ENCODE assay signal across 8 cellular contexts in the genomic region with DNA sequence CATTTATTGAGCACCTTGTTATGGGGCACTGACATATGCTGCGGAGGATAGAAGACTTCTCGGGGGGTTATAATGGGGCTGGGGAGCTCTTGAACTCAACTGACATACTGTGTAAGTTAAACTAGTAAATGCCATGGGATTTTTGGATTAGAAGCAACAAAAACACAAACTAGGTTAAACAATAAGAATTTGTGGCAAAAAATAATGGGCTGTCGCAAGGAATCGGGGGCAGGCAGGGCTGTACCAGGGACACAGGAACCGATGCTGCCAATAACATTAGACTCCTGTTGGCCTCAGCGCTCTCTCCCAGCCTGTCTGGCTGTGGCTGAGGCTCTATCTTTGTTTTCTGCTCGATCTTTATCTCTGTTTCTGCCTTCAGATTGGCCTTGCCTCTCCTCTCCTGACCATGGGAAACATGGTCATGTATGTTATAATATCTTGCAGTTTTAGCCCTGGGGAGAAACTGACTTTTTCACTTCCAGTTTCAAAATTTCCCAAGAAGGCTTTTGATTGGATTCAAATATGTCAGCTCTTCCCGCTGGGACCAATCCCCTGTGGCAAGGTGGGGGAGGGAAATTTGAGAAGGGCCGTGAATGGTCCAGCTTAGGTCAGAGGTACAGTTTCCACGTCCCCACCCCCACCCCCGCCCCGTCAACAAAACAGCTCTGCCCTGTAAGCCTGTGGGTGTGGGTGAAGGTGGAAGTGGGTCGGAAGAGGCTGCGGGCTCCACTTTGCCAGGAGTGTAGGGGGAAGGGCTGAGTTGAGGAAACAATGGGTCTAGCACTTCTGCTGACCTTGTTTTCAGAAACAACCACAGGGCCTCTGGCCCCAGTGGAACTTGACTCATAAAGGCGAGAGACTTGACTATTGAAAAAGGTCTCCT.
DNase-seq lines count a peak whose midpoint lies in the region; ATAC-seq and TF ChIP-seq lines count a peak whose summit lies in the region.

No MANE protein-coding gene starts in this region.

- H3K27ac ChIP-seq in HUES48 (ENCODE audit: low read depth, low read length) (peak overlapping the region; percentile 96), right atrium auricular region (peak overlapping the region; percentile 80 to 94), rectal smooth muscle tissue (ENCODE audit: low read depth, low read length) (peak overlapping the region; percentile 90)

- H3K36me3 ChIP-seq in HUES48 (ENCODE audit: control insufficient read depth, insufficient read depth, low read length) (no peaks in the 10 kb centered on the region), right atrium auricular region (no peaks in the 10 kb centered on the region), rectal smooth muscle tissue (ENCODE audit: control insufficient read depth, insufficient read depth, low read length) (no peaks in the 10 kb centered on the region)

- TF ChIP-seq CTCF in right atrium auricular region (IDR thresholded peaks at IDR 0.05), result no peak

- peaks cover 6% of the 10 kb centered on the region; the same call in 1 of the 2 replicates for H3K27me3 ChIP-seq in HUES48 (ENCODE audit: control insufficient read depth, insufficient read depth, low read length)
- no peaks in the 10 kb centered on the region for H3K27me3 ChIP-seq in right atrium auricular region
- H3K27me3 ChIP-seq in rectal smooth muscle tissue (ENCODE audit: control insufficient read depth, insufficient read depth, low read length), result no peaks in the 10 kb centered on the region

- H3K4me1 ChIP-seq in HUES48 (ENCODE audit: control insufficient read depth, insufficient read depth, low read length) (peaks cover 41% of the 10 kb centered on the region), right atrium auricular region (peaks cover 0 to 66% of the 10 kb centered on the region in 2 donors), rectal smooth muscle tissue (ENCODE audit: control insufficient read depth, insufficient read depth, low read length) (peaks cover 47% of the 10 kb centered on the region)

- H3K9ac ChIP-seq in HUES48 (ENCODE audit: low read depth, low read length) (peak overlapping the region; percentile 52), rectal smooth muscle tissue (ENCODE audit: low read length) (peak overlapping the region; percentile 2)

- peak overlapping the region; percentile 52 for H3K4me3 ChIP-seq in HUES48 (ENCODE audit: low read depth, low read length)
- H3K4me3 ChIP-seq in right atrium auricular region, result peak overlapping the region; percentile 17 to 24
- H3K4me3 ChIP-seq in rectal smooth muscle tissue (ENCODE audit: low read length), result peak overlapping the region; percentile 68

- H3K9me3 ChIP-seq in HUES48 (ENCODE audit: control insufficient read depth, insufficient read depth, low read length), result no peaks in the 10 kb centered on the region
- no peaks in the 10 kb centered on the region for H3K9me3 ChIP-seq in right atrium auricular region

- ATAC-seq in GM21515 (IDR thresholded peaks at IDR 0.05; ENCODE audit: unreplicated experiment), result peak; percentile 41

- DNase-seq in DMS53 treated with DMSO at 0.1 percent for 48 hours (lab: John Stamatoyannopoulos, UW; ENCODE audit: unreplicated experiment) (peak; percentile 42), SKM-1 treated with dmso at 0.1 percent for 144 hours (lab: John Stamatoyannopoulos, UW; ENCODE audit: unreplicated experiment) (peak; percentile 94), amygdala (lab: John Stamatoyannopoulos, UW) (peak in 44 of 56 donors; percentile 6 to 63 (median 41)), right atrium auricular region (ENCODE audit: low spot score) (peak; percentile 88), dedifferentiated amniotic fluid mesenchymal stem cell (ENCODE audit: extremely low spot score) (no peak)
